Comparison of ENCODE assay signal across 9 cellular contexts in the genomic region with DNA sequence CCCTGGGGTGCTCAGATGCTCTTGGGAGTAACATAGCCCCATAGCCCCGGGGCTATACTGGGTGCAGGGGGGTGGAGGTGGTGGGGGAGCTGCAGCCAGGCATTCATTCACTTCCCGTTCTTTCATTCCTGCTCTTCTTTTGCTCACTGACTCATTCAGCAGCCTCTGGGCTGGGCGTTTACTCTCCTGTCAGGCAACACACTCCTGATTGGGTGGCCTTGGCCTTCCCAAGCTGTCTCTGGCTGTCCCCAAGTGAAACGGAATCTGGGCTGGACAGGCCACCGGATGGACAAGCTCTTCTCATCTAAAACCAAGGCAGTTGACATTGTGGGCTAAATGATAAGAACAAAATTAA. TPM values are rescaled to one million over a fixed set of nuclear protein-coding genes. Genes with fewer than 3 reads are reported as not detected.
DNase-seq lines count a peak whose midpoint lies in the region; ATAC-seq and TF ChIP-seq lines count a peak whose summit lies in the region.
"Had no signal": no experiment of that assay in that cellular context is flagged by ENCODE, and none has a peak within 500 bp of the region (broad histone marks: within the 10 kb centered on the region; RNA-seq: fewer than 3 reads in every experiment).

No MANE protein-coding gene starts in this region.

- H3K27ac Mint-ChIP-seq in activated T-helper 1 cell treated with anti-CD3 and anti-CD28 coated beads, Interleukin-12 subunit alpha, Interleukin-12 subunit beta, Interleukin-2, Interleukin-4 antibody, amounts not matched to agents 30 ng/mL and 10 ng/mL and 1 ng/mL, durations not matched to agents 14 hours and 24 hours and 36 hours, result no peak overlapping the region
- H3K27ac Mint-ChIP-seq in CD4-positive, alpha-beta memory T cell, result no peak overlapping the region

- peaks cover 62% of the 10 kb centered on the region for H3K4me1 ChIP-seq in BLaER1
- peaks cover 12 to 77% (median 43%) of the 10 kb centered on the region in 3 donors for H3K4me1 ChIP-seq in gastroesophageal sphincter
- peaks cover 35% of the 10 kb centered on the region for H3K4me1 ChIP-seq in ovary (ENCODE audit: insufficient read depth)
- no peaks in the 10 kb centered on the region for H3K4me1 ChIP-seq in CD4-positive, alpha-beta memory T cell (ENCODE audit: insufficient read depth, low read length)

- peak; percentile 68 for ATAC-seq in gastroesophageal sphincter
- no peak for ATAC-seq in GM21423 (IDR thresholded peaks at IDR 0.05; ENCODE audit: unreplicated experiment)

- peak overlapping the region; percentile 82 for H3K4me2 ChIP-seq in BLaER1

- no peaks in the 10 kb centered on the region for H3K36me3 Mint-ChIP-seq in activated T-helper 1 cell treated with anti-CD3 and anti-CD28 coated beads, Interleukin-12 subunit alpha, Interleukin-12 subunit beta, Interleukin-2, Interleukin-4 antibody, amounts not matched to agents 30 ng/mL and 10 ng/mL and 1 ng/mL, durations not matched to agents 14 hours and 24 hours and 36 hours (ENCODE audit: low read depth)
- no peaks in the 10 kb centered on the region for H3K36me3 Mint-ChIP-seq in CD4-positive, alpha-beta memory T cell

- no peak overlapping the region for H3K4me3 Mint-ChIP-seq in activated T-helper 1 cell treated with anti-CD3 and anti-CD28 coated beads, Interleukin-12 subunit alpha, Interleukin-12 subunit beta, Interleukin-2, Interleukin-4 antibody, amounts not matched to agents 30 ng/mL and 10 ng/mL and 1 ng/mL, durations not matched to agents 14 hours and 24 hours and 36 hours
- H3K4me3 Mint-ChIP-seq in CD4-positive, alpha-beta memory T cell, result no peak overlapping the region

- 20 to 21% methylated on average over 1 to 3 of the region's 5 CpGs for WGBS in gastroesophageal sphincter (ENCODE audit: low coverage in 1 of 2), 2 donors
- WGBS in ovary, 3 donors, result 5 to 13% (median 9%) methylated on average over 5 of the region's 5 CpGs

- POLR2A ChIA-PET in CD4-positive, alpha-beta memory T cell (lab: Charles Lee; ENCODE audit: partially characterized antibody), result no interaction called here

- intact Hi-C loops in ovary (cut with DNase I), result no loop called here
- intact Hi-C loops in activated T-helper 1 cell treated with anti-CD3 and anti-CD28 coated beads, Interleukin-12 subunit alpha, Interleukin-12 subunit beta, Interleukin-2, Interleukin-4 antibody, amounts not matched to agents 30 ng/mL and 10 ng/mL and 1 ng/mL, durations not matched to agents 14 hours and 24 hours and 36 hours (cut with micrococcal nuclease), result no loop called here
- intact Hi-C loops in CD4-positive, alpha-beta memory T cell (cut with micrococcal nuclease), result no loop called here

- CTCF ChIA-PET in CD4-positive, alpha-beta memory T cell (lab: Charles Lee; ENCODE audit: partially characterized antibody), result interaction anchor here (1.4 kb wide), 1 partner anchor 50 kb away, joined by 3 read pairs; no protein-coding TSS in a partner anchor

- no peaks in the 10 kb centered on the region for H3K4me1 Mint-ChIP-seq in activated T-helper 1 cell treated with anti-CD3 and anti-CD28 coated beads, Interleukin-12 subunit alpha, Interleukin-12 subunit beta, Interleukin-2, Interleukin-4 antibody, amounts not matched to agents 30 ng/mL and 10 ng/mL and 1 ng/mL, durations not matched to agents 14 hours and 24 hours and 36 hours (ENCODE audit: low read depth)
- H3K4me1 Mint-ChIP-seq in CD4-positive, alpha-beta memory T cell, result peaks cover 0 to 2% (median 0%) of the 10 kb centered on the region in 4 donors

- TF ChIP-seq POLR2A in gastroesophageal sphincter (IDR thresholded peaks at IDR 0.05) (no peak), ovary (IDR thresholded peaks at IDR 0.05) (no peak)

- H3K27me3 ChIP-seq in BLaER1 (no peaks in the 10 kb centered on the region), gastroesophageal sphincter (no peaks in the 10 kb centered on the region), ovary (no peaks in the 10 kb centered on the region)
- H3K27me3 ChIP-seq in CD4-positive, alpha-beta memory T cell (ENCODE audit: insufficient read depth, low read length), result no peaks in the 10 kb centered on the region

- TF ChIP-seq CTCF in gastroesophageal sphincter (IDR thresholded peaks at IDR 0.05), result no peak
- TF ChIP-seq CTCF in ovary (IDR thresholded peaks at IDR 0.05), result no peak

- H3K9ac ChIP-seq in BLaER1 (peak overlapping the region; percentile 64; the same call in 1 of the 2 replicates), SK-N-MC (ENCODE audit: insufficient read length) (no peak overlapping the region)

- no peaks in the 10 kb centered on the region for H3K9me3 Mint-ChIP-seq in activated T-helper 1 cell treated with anti-CD3 and anti-CD28 coated beads, Interleukin-12 subunit alpha, Interleukin-12 subunit beta, Interleukin-2, Interleukin-4 antibody, amounts not matched to agents 30 ng/mL and 10 ng/mL and 1 ng/mL, durations not matched to agents 14 hours and 24 hours and 36 hours
- no peaks in the 10 kb centered on the region for H3K9me3 Mint-ChIP-seq in CD4-positive, alpha-beta memory T cell

- H3K27ac ChIP-seq in BLaER1 (peak overlapping the region; percentile 79), SK-N-MC (peak overlapping the region; percentile 42; the same call in 1 of the 2 replicates), gastroesophageal sphincter (peak overlapping the region; percentile 12 to 83 (median 80)), ovary (peak overlapping the region; percentile 21 to 78)
- no peak overlapping the region for H3K27ac ChIP-seq in CD4-positive, alpha-beta memory T cell (ENCODE audit: low read depth, low read length)
- H3K27ac ChIP-seq: VCaP had no signal

- H3K36me3 ChIP-seq in BLaER1, result no peaks in the 10 kb centered on the region
- H3K36me3 ChIP-seq in SK-N-MC (ENCODE audit: insufficient read depth, low read length), result no peaks in the 10 kb centered on the region
- H3K36me3 ChIP-seq in gastroesophageal sphincter, result no peaks in the 10 kb centered on the region
- H3K36me3 ChIP-seq in ovary, result no peaks in the 10 kb centered on the region
- H3K36me3 ChIP-seq in CD4-positive, alpha-beta memory T cell (ENCODE audit: insufficient read depth, low read length), result no peaks in the 10 kb centered on the region

- TF ChIP-seq EP300 in gastroesophageal sphincter (IDR thresholded peaks at IDR 0.05) (no peak), ovary (IDR thresholded peaks at IDR 0.05) (no peak)

- no peaks in the 10 kb centered on the region for H4K20me1 ChIP-seq in BLaER1

- H3K9me3 ChIP-seq in BLaER1 (peaks cover 5% of the 10 kb centered on the region; the same call in 1 of the 2 replicates), SK-N-MC (ENCODE audit: low read depth, low read length) (no peaks in the 10 kb centered on the region), gastroesophageal sphincter (no peaks in the 10 kb centered on the region), ovary (no peaks in the 10 kb centered on the region)
- H3K9me3 ChIP-seq in CD4-positive, alpha-beta memory T cell (ENCODE audit: control insufficient read depth in 1 of 2, low read length in 2 of 2), result no peaks in the 10 kb centered on the region

- no peak for DNase-seq in SK-N-MC (ENCODE audit: low read depth, low spot score)
- peak; percentile 61 to 76 (median 63) for DNase-seq in ovary
- DNase-seq in activated T-helper 1 cell treated with anti-CD3 and anti-CD28 coated beads, Interleukin-12 subunit alpha, Interleukin-12 subunit beta, Interleukin-2, Interleukin-4 antibody, amounts not matched to agents 30 ng/mL and 10 ng/mL and 1 ng/mL, durations not matched to agents 14 hours and 24 hours and 36 hours (ENCODE audit: low spot score), result no peak
- DNase-seq in CD4-positive, alpha-beta memory T cell, result no peak
- DNase-seq in NCI-H1436 treated with DMSO at 0.1 percent for 48 hours (lab: John Stamatoyannopoulos, UW), result no peak

- no peaks in the 10 kb centered on the region for H3K27me3 Mint-ChIP-seq in activated T-helper 1 cell treated with anti-CD3 and anti-CD28 coated beads, Interleukin-12 subunit alpha, Interleukin-12 subunit beta, Interleukin-2, Interleukin-4 antibody, amounts not matched to agents 30 ng/mL and 10 ng/mL and 1 ng/mL, durations not matched to agents 14 hours and 24 hours and 36 hours (ENCODE audit: insufficient read depth)
- peaks cover 0 to 2% of the 10 kb centered on the region in 2 donors for H3K27me3 Mint-ChIP-seq in CD4-positive, alpha-beta memory T cell

- no peak overlapping the region for H3K4me3 ChIP-seq in BLaER1
- no peak overlapping the region for H3K4me3 ChIP-seq in SK-N-MC
- peak overlapping the region in 1 of 2 donors; percentile 12 for H3K4me3 ChIP-seq in gastroesophageal sphincter
- peak overlapping the region; percentile 3 for H3K4me3 ChIP-seq in ovary
- no peak overlapping the region for H3K4me3 ChIP-seq in CD4-positive, alpha-beta memory T cell (ENCODE audit: low read length in 2 of 2)

RNA-seq across cellular contexts. Expression of gene CHST3, which starts 34.6 kb away (rescaled TPM):
- 10 to 100 TPM; 31.8 to 48.0 (median 37.3) TPM for total RNA-seq in gastroesophageal sphincter
- 10 to 100 TPM; 26.0 to 69.2 (median 36.1) TPM for total RNA-seq in ovary
- polyA plus RNA-seq in ovary, result 10 to 100 TPM; 16.4 to 51.0 TPM
- 0.16 and 0.22 TPM in 2 replicates for total RNA-seq in activated T-helper 1 cell treated with anti-CD3 and anti-CD28 coated beads, Interleukin-12 subunit alpha, Interleukin-12 subunit beta, Interleukin-2, Interleukin-4 antibody, amounts not matched to agents 30 ng/mL and 10 ng/mL and 1 ng/mL, durations not matched to agents 14 hours and 24 hours and 36 hours
- total RNA-seq in CD4-positive, alpha-beta memory T cell, result not detected
- not detected for polyA plus RNA-seq in CD4-positive, alpha-beta memory T cell

Comparison
In these comparisons a context has a peak if more than half of its experiments do, and no peak if none do; other contexts are left out.
1. DNase-seq: peak in ovary (5 of 5); none in SK-N-MC (single experiment), activated T-helper 1 cell treated with anti-CD3 and anti-CD28 coated beads, Interleukin-12 subunit alpha, Interleukin-12 subunit beta, Interleukin-2, Interleukin-4 antibody, amounts not matched to agents 30 ng/mL and 10 ng/mL and 1 ng/mL, durations not matched to agents 14 hours and 24 hours and 36 hours (single experiment), CD4-positive, alpha-beta memory T cell (0 of 5) and NCI-H1436 treated with DMSO at 0.1 percent for 48 hours (single experiment).
2. RNA of gene CHST3, which starts 34.6 kb away (total RNA-seq): 31.8 to 48.0 TPM in gastroesophageal sphincter and 26.0 to 69.2 TPM in ovary; 0.16 to 0.22 TPM in activated T-helper 1 cell treated with anti-CD3 and anti-CD28 coated beads, Interleukin-12 subunit alpha, Interleukin-12 subunit beta, Interleukin-2, Interleukin-4 antibody, amounts not matched to agents 30 ng/mL and 10 ng/mL and 1 ng/mL, durations not matched to agents 14 hours and 24 hours and 36 hours and not detected in CD4-positive, alpha-beta memory T cell; every median in the first group is over 10 times any median in the second.